14 cellular contexts compared by ENCODE assay signal in genomic region chr6:85810558-85810957, GRCh38.
"Had no signal": no experiment of that assay in that cellular context is flagged by ENCODE, and none has a peak within 500 bp of the region (broad histone marks: within the 10 kb centered on the region; RNA-seq: fewer than 3 reads in every experiment).

No MANE protein-coding gene starts in this region.

- H3K36me3 ChIP-seq: cardiac muscle cell, esophagus squamous epithelium, right atrium auricular region, transverse colon, WERI-Rb-1 had no signal

- DNase-seq: activated CD4-positive, alpha-beta T cell treated with anti-CD3 and anti-CD28 coated beads for 4 hours; activated naive CD4-positive, alpha-beta T cell treated with anti-CD3 and anti-CD28 coated beads for 36 hours; esophagus squamous epithelium; foreskin fibroblast; head of caudate nucleus; left colon; naive thymus-derived CD4-positive, alpha-beta T cell; posterior cingulate gyrus; small intestine; transverse colon; WERI-Rb-1 had no signal

- ATAC-seq: left colon; naive thymus-derived CD4-positive, alpha-beta T cell; stimulated activated effector memory CD8-positive, alpha-beta T cell treated with anti-CD3 and anti-CD28 coated beads, Interleukin-12 subunit alpha, Interleukin-12 subunit beta, amount 100 ng/mL, for 72 hours had no signal

- H3K27ac ChIP-seq: cardiac muscle cell, esophagus squamous epithelium, right atrium auricular region, transverse colon, WERI-Rb-1 had no signal

- H3K27me3 ChIP-seq: cardiac muscle cell, esophagus squamous epithelium, right atrium auricular region, transverse colon had no signal

- H3K4me3 ChIP-seq: cardiac muscle cell, esophagus squamous epithelium, right atrium auricular region, transverse colon had no signal

- H3K4me1 ChIP-seq: esophagus squamous epithelium, right atrium auricular region, transverse colon had no signal
